ENCODE assay signal across 24 cellular contexts in genomic region chr11:79199729-79200354, GRCh38.
"Had no signal": no experiment of that assay in that cellular context is flagged by ENCODE, and none has a peak within 500 bp of the region (broad histone marks: within the 10 kb centered on the region; RNA-seq: fewer than 3 reads in every experiment).

No MANE protein-coding gene starts in this region.

- DNase-seq: activated CD4-positive, alpha-beta T cell treated with anti-CD3 and anti-CD28 coated beads for 36 hours; activated CD4-positive, alpha-beta T cell treated with anti-CD3 and anti-CD28 coated beads, Interleukin-2, amount 50 U/mL, for 4 hours; activated CD8-positive, alpha-beta memory T cell treated with anti-CD3 and anti-CD28 coated beads, Interleukin-2, amount 50 U/mL, for 48 hours; activated naive CD4-positive, alpha-beta T cell treated with Interleukin-2 at 50 U/mL for 16 hours; activated naive CD8-positive, alpha-beta T cell treated with anti-CD3 and anti-CD28 coated beads for 36 hours; activated T-cell treated with anti-CD3 and anti-CD28 coated beads, Interleukin-2, amount 50 U/mL, for 4 hours; effector CD4-positive, alpha-beta T cell; erythroblast; kidney glomerular epithelial cell; pancreas; stimulated activated CD4-positive, alpha-beta T cell treated with anti-CD3 and anti-CD28 coated beads, Interleukin-15, amount 100 ng/mL, for 24 hours; stimulated activated CD8-positive, alpha-beta memory T cell treated with anti-CD3 and anti-CD28 coated beads, Interleukin-4, amount 100 ng/mL, for 48 hours; stimulated activated naive B cell treated with anti-CD40 and anti-IgM and Interleukin-4, amounts not matched to agents 10 μg/mL and 1 μg/mL and 100 μg/mL, for 72 hours; T1000; testis had no signal

- ATAC-seq: activated CD4-positive, alpha-beta T cell treated with anti-CD3 and anti-CD28 coated beads for 36 hours; activated T-cell treated with anti-CD3 and anti-CD28 coated beads, Interleukin-2, amount 50 U/mL, for 4 hours; pancreas; sciatic nerve; stimulated activated naive B cell treated with anti-CD40 and anti-IgM and Interleukin-4, amounts not matched to agents 10 μg/mL and 1 μg/mL and 100 μg/mL, for 72 hours; WTC11 had no signal

- H3K27me3 ChIP-seq: hepatocyte, neutrophil, pancreas, testis had no signal

- H3K36me3 ChIP-seq: neutrophil, pancreas had no signal

- H3K27ac ChIP-seq: hepatocyte, neutrophil, pancreas, testis had no signal

- H3K4me1 ChIP-seq: pancreas, testis had no signal

- H3K27me3 Mint-ChIP-seq: activated naive CD8-positive, alpha-beta T cell treated with anti-CD3 and anti-CD28 coated beads for 36 hours; stimulated activated naive B cell treated with anti-CD40 and anti-IgM and Interleukin-4, amounts not matched to agents 10 μg/mL and 1 μg/mL and 100 μg/mL, for 72 hours; type B pancreatic cell had no signal

- H3K9me3 ChIP-seq: neutrophil, pancreas, testis had no signal

- H3K4me3 Mint-ChIP-seq: activated CD4-positive, alpha-beta T cell treated with anti-CD3 and anti-CD28 coated beads for 36 hours; activated naive CD8-positive, alpha-beta T cell treated with anti-CD3 and anti-CD28 coated beads for 36 hours; activated T-cell treated with anti-CD3 and anti-CD28 coated beads, Interleukin-2, amount 50 U/mL, for 4 hours; nephron; stimulated activated naive B cell treated with anti-CD40 and anti-IgM and Interleukin-4, amounts not matched to agents 10 μg/mL and 1 μg/mL and 100 μg/mL, for 72 hours; T-helper 1 cell treated with Interleukin-12 subunit alpha and Interleukin-12 subunit beta and Interleukin-4 antibody, amounts not matched to agents 30 μg/mL and 1 μg/mL, for 36 hours; type B pancreatic cell; WTC11 had no signal

- H3K4me3 ChIP-seq: hepatocyte, pancreas, smooth muscle cell, testis had no signal

- H3K27ac Mint-ChIP-seq: activated CD4-positive, alpha-beta T cell treated with anti-CD3 and anti-CD28 coated beads for 36 hours; activated naive CD8-positive, alpha-beta T cell treated with anti-CD3 and anti-CD28 coated beads for 36 hours; activated T-helper 2 cell treated with anti-CD3 and anti-CD28 coated beads, Interferon-gamma antibody, Interleukin-2, Interleukin-4, amounts not matched to agents 10 μg/mL and 5 μg/mL and 100 μg/mL, durations not matched to agents 14 hours and 24 hours and 36 hours; nephron; stimulated activated naive B cell treated with anti-CD40 and anti-IgM and Interleukin-4, amounts not matched to agents 10 μg/mL and 1 μg/mL and 100 μg/mL, for 72 hours; T-helper 1 cell treated with Interleukin-12 subunit alpha and Interleukin-12 subunit beta and Interleukin-4 antibody, amounts not matched to agents 30 μg/mL and 1 μg/mL, for 36 hours; type B pancreatic cell; WTC11 had no signal

- H3K9me3 Mint-ChIP-seq: activated naive CD8-positive, alpha-beta T cell treated with anti-CD3 and anti-CD28 coated beads for 36 hours; activated T-cell treated with anti-CD3 and anti-CD28 coated beads, Interleukin-2, amount 50 U/mL, for 4 hours; activated T-helper 2 cell treated with anti-CD3 and anti-CD28 coated beads, Interferon-gamma antibody, Interleukin-2, Interleukin-4, amounts not matched to agents 10 μg/mL and 5 μg/mL and 100 μg/mL, durations not matched to agents 14 hours and 24 hours and 36 hours; nephron; stimulated activated naive B cell treated with anti-CD40 and anti-IgM and Interleukin-4, amounts not matched to agents 10 μg/mL and 1 μg/mL and 100 μg/mL, for 72 hours; T-helper 1 cell treated with Interleukin-12 subunit alpha and Interleukin-12 subunit beta and Interleukin-4 antibody, amounts not matched to agents 30 μg/mL and 1 μg/mL, for 36 hours; type B pancreatic cell had no signal

- H3K36me3 Mint-ChIP-seq: activated naive CD8-positive, alpha-beta T cell treated with anti-CD3 and anti-CD28 coated beads for 36 hours; stimulated activated naive B cell treated with anti-CD40 and anti-IgM and Interleukin-4, amounts not matched to agents 10 μg/mL and 1 μg/mL and 100 μg/mL, for 72 hours; WTC11 had no signal

- H3K4me1 Mint-ChIP-seq: WTC11 had no signal
